In the genomic region with DNA sequence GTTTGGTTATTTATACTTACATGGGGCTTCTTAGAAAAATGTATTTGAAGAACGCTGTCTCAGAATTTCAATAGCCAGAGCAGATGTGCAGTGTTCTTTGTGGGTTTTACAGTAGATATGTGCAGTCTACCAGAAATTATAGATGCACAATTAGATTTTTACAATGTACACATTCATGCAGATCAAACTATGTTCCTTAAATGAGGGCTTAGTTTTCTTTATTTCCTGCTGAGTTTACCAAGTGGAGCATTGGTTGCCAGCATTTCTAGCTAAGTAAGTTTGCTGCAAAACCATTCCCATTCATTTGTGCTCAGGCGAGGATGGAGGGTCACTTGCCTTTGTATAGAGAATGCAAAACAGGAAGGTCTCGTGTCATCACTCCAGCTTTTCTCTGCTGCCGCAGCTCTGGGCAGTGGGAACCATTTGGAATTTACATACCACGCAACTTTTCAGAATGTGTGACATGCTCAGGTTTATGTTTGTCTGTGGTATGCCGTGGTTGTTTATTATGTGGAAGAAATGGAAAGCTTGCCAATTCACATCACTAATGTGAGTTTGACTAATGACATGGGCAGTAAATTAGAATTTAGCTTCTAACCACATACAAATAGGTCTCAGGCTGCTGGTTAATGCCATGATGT, we compare ENCODE assay signal across 23 cellular contexts.
DNase-seq lines count a peak whose midpoint lies in the region; ATAC-seq lines count a peak whose summit lies in the region.
"Had no signal": no experiment of that assay in that cellular context is flagged by ENCODE, and none has a peak within 500 bp of the region (broad histone marks: within the 10 kb centered on the region; RNA-seq: fewer than 3 reads in every experiment).

No MANE protein-coding gene starts in this region.

- peak overlapping the region; percentile 17 for H3K27ac ChIP-seq in caudate nucleus (ENCODE audit: low read depth, low read length)
- H3K27ac ChIP-seq: esophagus muscularis mucosa, GM23248, tibial artery had no signal

- H3K36me3 ChIP-seq in H7 (replicated peaks; ENCODE audit: control insufficient read depth, insufficient read depth, low read length) (no peaks in the 10 kb centered on the region), neuron (ENCODE audit: insufficient read depth, low read length) (no peaks in the 10 kb centered on the region)
- H3K36me3 ChIP-seq: esophagus muscularis mucosa, tibial artery had no signal

- ATAC-seq in GM18873 (IDR thresholded peaks at IDR 0.05; ENCODE audit: low FRiP score, unreplicated experiment) (no peak), esophagus mucosa (no peak), HG03342 (IDR thresholded peaks at IDR 0.05; ENCODE audit: unreplicated experiment) (no peak), GM18861 (IDR thresholded peaks at IDR 0.05; ENCODE audit: unreplicated experiment) (no peak)
- ATAC-seq: activated CD4-positive, alpha-beta T cell treated with anti-CD3 and anti-CD28 coated beads for 36 hours; K562; natural killer cell treated with Interleukin-12 subunit alpha and Interleukin-12 subunit beta and Interleukin-15 and Interleukin-18, amount 100 ng/mL, for 72 hours; stimulated activated naive B cell treated with anti-CD40 and anti-IgM and Interleukin-4, amounts not matched to agents 10 μg/mL and 1 μg/mL and 100 μg/mL, for 72 hours had no signal

- no peak overlapping the region for H3K4me3 ChIP-seq in H7 (ENCODE audit: insufficient read depth, low read depth, low read length)
- H3K4me3 ChIP-seq in neuron (ENCODE audit: low read length), result peak overlapping the region; percentile 5
- H3K4me3 ChIP-seq: esophagus muscularis mucosa, GM23248, K562, tibial artery had no signal

- DNase-seq in H7, result peak; percentile 30
- DNase-seq in NCI-H345 treated with DMSO at 0.1 percent for 48 hours (lab: John Stamatoyannopoulos, UW; ENCODE audit: unreplicated experiment), result peak; percentile 70
- DNase-seq in caudate nucleus (lab: John Stamatoyannopoulos, UW), result no peak
- DNase-seq: activated CD4-positive, alpha-beta T cell treated with anti-CD3 and anti-CD28 coated beads for 36 hours; activated effector memory CD4-positive, alpha-beta T cell treated with Interleukin-2 at 50 U/mL for 16 hours; aorta; Calu3; dermis blood vessel endothelial cell; GM23248; mesendoderm; NCI-H1092 treated with DMSO at 0.1 percent for 48 hours; SIG-M5; stimulated activated naive B cell treated with anti-CD40 and anti-IgM and Interleukin-4, amounts not matched to agents 10 μg/mL and 1 μg/mL and 100 μg/mL, for 72 hours; T-helper 9 cell; tibial artery had no signal

- H3K27me3 ChIP-seq in H7 (ENCODE audit: control insufficient read depth, insufficient read depth, low read length) (no peaks in the 10 kb centered on the region), neuron (ENCODE audit: insufficient read depth, low read length) (no peaks in the 10 kb centered on the region)
- H3K27me3 ChIP-seq: esophagus muscularis mucosa, tibial artery had no signal

- H3K9me3 ChIP-seq in neuron (ENCODE audit: low read length), result no peaks in the 10 kb centered on the region
- H3K9me3 ChIP-seq: esophagus muscularis mucosa, tibial artery had no signal

- no peak overlapping the region for H2AFZ ChIP-seq in neuron (ENCODE audit: low read depth, low read length)
- H2AFZ ChIP-seq: GM23248 had no signal

- peaks cover 27% of the 10 kb centered on the region for H3K4me1 ChIP-seq in neuron (ENCODE audit: insufficient read depth, low read length)
- H3K4me1 ChIP-seq: tibial artery had no signal

Comparison
In these comparisons a context has a peak if more than half of its experiments do, and no peak if none do; other contexts are left out.
1. DNase-seq: peak in H7 (single experiment) and NCI-H345 treated with DMSO at 0.1 percent for 48 hours (single experiment); none in caudate nucleus (0 of 61).